ENCODE assay signal across 24 cellular contexts in the genomic region with DNA sequence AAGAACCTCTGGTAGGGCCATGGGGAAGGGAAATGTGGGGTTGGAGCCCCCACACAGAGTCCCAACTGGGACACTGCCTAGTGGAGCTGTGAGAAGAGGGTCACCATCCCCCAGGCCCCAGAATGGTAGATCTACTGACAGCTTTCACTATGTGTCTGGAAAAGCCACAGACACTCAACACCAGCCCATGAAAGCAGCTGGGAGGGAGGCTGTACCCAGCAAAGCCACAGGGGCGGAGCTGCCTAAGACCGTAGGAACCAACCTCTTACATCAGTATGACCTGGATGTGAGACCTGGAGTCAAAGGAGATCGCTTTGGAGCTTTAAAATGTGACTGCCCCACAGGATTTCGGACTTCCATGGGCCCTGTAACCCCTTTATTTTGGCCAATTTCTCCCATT.
DNase-seq lines count a peak whose midpoint lies in the region; ATAC-seq, FAIRE-seq and TF ChIP-seq lines count a peak whose summit lies in the region.
"Had no signal": no experiment of that assay in that cellular context is flagged by ENCODE, and none has a peak within 500 bp of the region (broad histone marks: within the 10 kb centered on the region; RNA-seq: fewer than 3 reads in every experiment).

No MANE protein-coding gene starts in this region.

- in situ Hi-C loops in GM12878 (cut with MboI) = no loop called here

- H3K9ac ChIP-seq in GM12878 (ENCODE audit: control insufficient read depth, insufficient read depth, low read length) (no peak overlapping the region), MM.1S (ENCODE audit: low read length) (no peak overlapping the region)

- no peak for TF ChIP-seq POLR2A in GM12878 (IDR thresholded peaks at IDR 0.05; ENCODE audit: low read depth, low read length)

- H3K9me2 ChIP-seq in MM.1S (replicated peaks; ENCODE audit: insufficient read depth, low read length) (no peaks in the 10 kb centered on the region), OCI-LY7 (ENCODE audit: insufficient read depth, low read length) (no peaks in the 10 kb centered on the region)

- intact Hi-C loops in activated CD4-positive, alpha-beta T cell treated with anti-CD3 and anti-CD28 coated beads for 36 hours (cut with DNase I, micrococcal nuclease) = no loop called here
- intact Hi-C loops in GM12878 (cut with micrococcal nuclease; ENCODE audit: unreplicated experiment) = no loop called here
- intact Hi-C loops in OCI-LY7 (cut with micrococcal nuclease; ENCODE audit: unreplicated experiment) = no loop called here

- H3K4me2 ChIP-seq in GM12878 (ENCODE audit: control insufficient read depth, insufficient read depth) = no peak overlapping the region
- no peak overlapping the region for H3K4me2 ChIP-seq in MM.1S (ENCODE audit: low read depth, low read length)
- H3K4me2 ChIP-seq in OCI-LY7 (ENCODE audit: low read length) = no peak overlapping the region
- H3K4me2 ChIP-seq: PC-9 had no signal

- peaks cover 13% of the 10 kb centered on the region; the same call in 1 of the 2 replicates for H3K4me1 ChIP-seq in GM12878 (ENCODE audit: control insufficient read depth, insufficient read depth, low read length)
- H3K4me1 ChIP-seq in MM.1S (ENCODE audit: low read length) = peaks cover 10% of the 10 kb centered on the region
- no peaks in the 10 kb centered on the region for H3K4me1 ChIP-seq in OCI-LY7 (ENCODE audit: insufficient read depth, low read length, poor library complexity, severe bottlenecking)

- no peak for FAIRE-seq in GM12878 (lab: Jason Lieb, UNC)
- FAIRE-seq: G401.6, H54, HTR-8/SVneo, K562 had no signal

- peak; percentile 11 for DNase-seq in activated CD4-positive, alpha-beta T cell treated with anti-CD3 and anti-CD28 coated beads for 36 hours
- no peak for DNase-seq in activated CD4-positive, alpha-beta T cell treated with anti-CD3 and anti-CD28 coated beads, Interleukin-2, amount 50 U/mL, for 1 hour
- no peak for DNase-seq in GM12878 (ENCODE audit: low read depth, low spot score)
- peak; percentile 70 for DNase-seq in natural killer cell treated with Interleukin-12 subunit alpha and Interleukin-12 subunit beta and Interleukin-15 and Interleukin-18, amount 100 ng/mL, for 72 hours (ENCODE audit: low spot score)
- no peak for DNase-seq in MM.1S
- DNase-seq in OCI-LY7 (ENCODE audit: low spot score) = no peak
- no peak for DNase-seq in KG1 (lab: John Stamatoyannopoulos, UW)
- DNase-seq: 8988T; C1 segment of cervical spinal cord; Caco-2; CD8-positive, alpha-beta T cell; NCI-H2029; NCI-H446; NCI-H526; NCI-H82; NK-92 treated with Interleukin-12 subunit alpha and Interleukin-12 subunit beta, amount 100 ng/mL, for 24 hours; PC-9; RPMI8226; SHP77 had no signal

- BruUV-seq in GM12878 (replicated peaks; lab: Mats Ljungman, UMichigan) = no TSS peak
- BruUV-seq in OCI-LY7 (replicated peaks; lab: Mats Ljungman, UMichigan) = no TSS peak

- CTCF ChIA-PET in activated CD4-positive, alpha-beta T cell treated with anti-CD3 and anti-CD28 coated beads for 36 hours (lab: Charles Lee) = no interaction called here
- CTCF ChIA-PET in GM12878 (lab: Yijun Ruan, JAX) (interaction anchor here (1.1 to 2.0 kb wide), 3 partner anchors 10 to 319 kb away, joined by 3 to 9 read pairs (median 3); no protein-coding TSS in a partner anchor), OCI-LY7 (lab: Charles Lee; ENCODE audit: unreplicated experiment) (no interaction called here)

- no peaks in the 10 kb centered on the region for H3F3A ChIP-seq in MM.1S (ENCODE audit: insufficient read depth, low read length)

- peaks cover 12% of the 10 kb centered on the region for H3K27me3 Mint-ChIP-seq in activated CD4-positive, alpha-beta T cell treated with anti-CD3 and anti-CD28 coated beads for 36 hours
- peaks cover 5 to 8% of the 10 kb centered on the region in 2 donors for H3K27me3 Mint-ChIP-seq in natural killer cell treated with Interleukin-12 subunit alpha and Interleukin-12 subunit beta and Interleukin-15 and Interleukin-18, amount 100 ng/mL, for 72 hours

- TF ChIP-seq EP300 in GM12878 (IDR thresholded peaks at IDR 0.05; ENCODE audit: borderline replicate concordance in 1 of 2, control insufficient read depth in 1 of 2, low read depth in 2 of 2, low read length in 2 of 2) = no peak

- H4K20me1 ChIP-seq in GM12878 (ENCODE audit: control insufficient read depth, insufficient read depth) = no peaks in the 10 kb centered on the region
- H4K20me1 ChIP-seq in MM.1S (ENCODE audit: insufficient read depth, low read length) = no peaks in the 10 kb centered on the region
- H4K20me1 ChIP-seq in OCI-LY7 (ENCODE audit: insufficient read depth, low read length) = no peaks in the 10 kb centered on the region

- no peaks in the 10 kb centered on the region for H3K4me1 Mint-ChIP-seq in activated CD4-positive, alpha-beta T cell treated with anti-CD3 and anti-CD28 coated beads for 36 hours
- H3K4me1 Mint-ChIP-seq in natural killer cell treated with Interleukin-12 subunit alpha and Interleukin-12 subunit beta and Interleukin-15 and Interleukin-18, amount 100 ng/mL, for 72 hours (ENCODE audit: low read depth in 2 of 2) = peaks cover 44 to 46% of the 10 kb centered on the region in 2 donors

- no peak overlapping the region for H3K27ac Mint-ChIP-seq in activated CD4-positive, alpha-beta T cell treated with anti-CD3 and anti-CD28 coated beads for 36 hours
- H3K27ac Mint-ChIP-seq in natural killer cell treated with Interleukin-12 subunit alpha and Interleukin-12 subunit beta and Interleukin-15 and Interleukin-18, amount 100 ng/mL, for 72 hours = no peak overlapping the region
- H3K27ac Mint-ChIP-seq: CD8-positive, alpha-beta T cell had no signal

- H3K9me3 ChIP-seq in GM12878 (replicated peaks; ENCODE audit: control insufficient read depth, insufficient read depth, low read length) = no peaks in the 10 kb centered on the region; the same call in 2 of the 3 replicates
- no peaks in the 10 kb centered on the region; the same call in 1 of the 2 replicates for H3K9me3 ChIP-seq in MM.1S (replicated peaks; ENCODE audit: insufficient read depth, low read length)
- no peaks in the 10 kb centered on the region for H3K9me3 ChIP-seq in OCI-LY7 (ENCODE audit: low read length)
- H3K9me3 ChIP-seq: Caco-2 had no signal

- no peaks in the 10 kb centered on the region for H3K36me3 Mint-ChIP-seq in activated CD4-positive, alpha-beta T cell treated with anti-CD3 and anti-CD28 coated beads for 36 hours (ENCODE audit: low read depth)
- no peaks in the 10 kb centered on the region for H3K36me3 Mint-ChIP-seq in natural killer cell treated with Interleukin-12 subunit alpha and Interleukin-12 subunit beta and Interleukin-15 and Interleukin-18, amount 100 ng/mL, for 72 hours
- H3K36me3 Mint-ChIP-seq: CD8-positive, alpha-beta T cell had no signal

- H3K79me2 ChIP-seq in GM12878 (ENCODE audit: control insufficient read depth, insufficient read depth, low read length) (no peaks in the 10 kb centered on the region), MM.1S (ENCODE audit: low read length) (no peaks in the 10 kb centered on the region), OCI-LY7 (ENCODE audit: insufficient read depth, low read depth, low read length) (no peaks in the 10 kb centered on the region)

- SMC1A ChIA-PET in GM12878 (lab: Charles Lee; ENCODE audit: uncharacterized antibody, unreplicated experiment) = interaction anchor here (0.8 to 2.9 kb wide), 5 partner anchors 10 to 87 kb away, joined by 3 to 15 read pairs (median 5); no protein-coding TSS in a partner anchor

- POLR2A ChIA-PET in activated CD4-positive, alpha-beta T cell treated with anti-CD3 and anti-CD28 coated beads for 36 hours (lab: Charles Lee) = no interaction called here
- POLR2A ChIA-PET in GM12878 (lab: Charles Lee) = interaction anchor here (1.1 to 1.5 kb wide), 2 partner anchors 16 to 149 kb away, joined by 3 to 6 read pairs; no protein-coding TSS in a partner anchor
- POLR2A ChIA-PET in OCI-LY7 (lab: Charles Lee) = no interaction called here

- no peak overlapping the region for H3K4me3 Mint-ChIP-seq in activated CD4-positive, alpha-beta T cell treated with anti-CD3 and anti-CD28 coated beads for 36 hours
- H3K4me3 Mint-ChIP-seq in natural killer cell treated with Interleukin-12 subunit alpha and Interleukin-12 subunit beta and Interleukin-15 and Interleukin-18, amount 100 ng/mL, for 72 hours = no peak overlapping the region
- H3K4me3 Mint-ChIP-seq: CD8-positive, alpha-beta T cell had no signal

- WGBS in GM12878 (ENCODE audit: insufficient coverage, insufficient replicate concordance, low lambda C conversion rate, missing lambda C conversion rate) = 33% methylated on average over 4 of the region's 4 CpGs

- H3K36me3 ChIP-seq in GM12878 (ENCODE audit: control insufficient read depth in 2 of 2, insufficient read depth in 2 of 2, low read length in 1 of 2) (no peaks in the 10 kb centered on the region), MM.1S (replicated peaks; ENCODE audit: insufficient read depth, low read length) (no peaks in the 10 kb centered on the region), OCI-LY7 (ENCODE audit: insufficient read depth, low read length) (no peaks in the 10 kb centered on the region)

- H3K27ac ChIP-seq in GM12878 (ENCODE audit: control insufficient read depth, insufficient read depth) = no peak overlapping the region
- no peak overlapping the region for H3K27ac ChIP-seq in MM.1S (ENCODE audit: low read length)
- H3K27ac ChIP-seq in OCI-LY7 (ENCODE audit: low read depth, low read length, poor library complexity, severe bottlenecking) = no peak overlapping the region
- H3K27ac ChIP-seq: PC-9 had no signal

- no peak for ATAC-seq in activated CD4-positive, alpha-beta T cell treated with anti-CD3 and anti-CD28 coated beads for 36 hours
- ATAC-seq in GM12878 (no peak), HG03457 (IDR thresholded peaks at IDR 0.05; ENCODE audit: unreplicated experiment) (no peak)
- no peak for ATAC-seq in natural killer cell treated with Interleukin-12 subunit alpha and Interleukin-12 subunit beta and Interleukin-15 and Interleukin-18, amount 100 ng/mL, for 72 hours
- ATAC-seq: CD8-positive, alpha-beta T cell; K562 had no signal

- H3K4me3 ChIP-seq in GM12878 (no peak overlapping the region), MM.1S (ENCODE audit: low read length) (no peak overlapping the region), OCI-LY7 (ENCODE audit: low read depth, low read length, poor library complexity, severe bottlenecking) (no peak overlapping the region)
- H3K4me3 ChIP-seq: K562, PC-9 had no signal

- TF ChIP-seq CTCF in GM12878 (IDR thresholded peaks at IDR 0.05 in 2 of 3, conservative IDR thresholded peaks at IDR 0.05 in 1 of 3; ENCODE audit: control insufficient read depth in 2 of 3, extremely low read depth in 1 of 3, insufficient read depth in 1 of 3, low read depth in 3 of 3, low read length in 3 of 3) = no peak
- TF ChIP-seq CTCF in MM.1S (IDR thresholded peaks at IDR 0.05; ENCODE audit: low read length) = no peak
- no peak for TF ChIP-seq CTCF in OCI-LY7 (conservative IDR thresholded peaks at IDR 0.05; ENCODE audit: low read length)

- no peak for TF ChIP-seq RAD21 in GM12878 (IDR thresholded peaks at IDR 0.05; ENCODE audit: insufficient read depth, low read depth, low read length)

- RAD21 ChIA-PET in GM12878 (lab: Charles Lee; ENCODE audit: unreplicated experiment) = interaction anchor here (0.7 to 1.4 kb wide), 7 partner anchors 16 to 111 kb away, joined by 3 to 5 read pairs (median 3); no protein-coding TSS in a partner anchor

- no peaks in the 10 kb centered on the region for H3K27me3 ChIP-seq in GM12878 (replicated peaks in 1 of 2; ENCODE audit: control insufficient read depth in 2 of 2, insufficient read depth in 2 of 2, low read length in 1 of 2)
- no peaks in the 10 kb centered on the region for H3K27me3 ChIP-seq in MM.1S (replicated peaks; ENCODE audit: insufficient read depth, low read length)

- H2AFZ ChIP-seq in GM12878 (ENCODE audit: control insufficient read depth, low read depth, low read length) (peak overlapping the region; percentile 9; the same call in 1 of the 2 replicates), MM.1S (ENCODE audit: low read length) (no peak overlapping the region), OCI-LY7 (ENCODE audit: low read length) (no peak overlapping the region)
- H2AFZ ChIP-seq: PC-9 had no signal

- H3K9me3 Mint-ChIP-seq in activated CD4-positive, alpha-beta T cell treated with anti-CD3 and anti-CD28 coated beads for 36 hours (ENCODE audit: low read depth) = no peaks in the 10 kb centered on the region
- H3K9me3 Mint-ChIP-seq in natural killer cell treated with Interleukin-12 subunit alpha and Interleukin-12 subunit beta and Interleukin-15 and Interleukin-18, amount 100 ng/mL, for 72 hours = no peaks in the 10 kb centered on the region
- H3K9me3 Mint-ChIP-seq: CD8-positive, alpha-beta T cell had no signal

Comparison
In these comparisons a context has a peak if more than half of its experiments do, and no peak if none do; other contexts are left out.
1. DNase-seq: peak in activated CD4-positive, alpha-beta T cell treated with anti-CD3 and anti-CD28 coated beads for 36 hours (single experiment) and natural killer cell treated with Interleukin-12 subunit alpha and Interleukin-12 subunit beta and Interleukin-15 and Interleukin-18, amount 100 ng/mL, for 72 hours (single experiment); none in activated CD4-positive, alpha-beta T cell treated with anti-CD3 and anti-CD28 coated beads, Interleukin-2, amount 50 U/mL, for 1 hour (single experiment), GM12878 (single experiment), MM.1S (single experiment), OCI-LY7 (single experiment) and KG1 (single experiment).